ENCODE assay signal across 20 cellular contexts in genomic region chr15:73885954-73886700, GRCh38. TPM values are rescaled to one million over a fixed set of nuclear protein-coding genes. Genes with fewer than 3 reads are reported as not detected.
"Had no signal": no experiment of that assay in that cellular context is flagged by ENCODE, and none has a peak within 500 bp of the region (broad histone marks: within the 10 kb centered on the region; RNA-seq: fewer than 3 reads in every experiment).

No MANE protein-coding gene starts in this region.

- ATAC-seq: activated CD8-positive, alpha-beta T cell treated with anti-CD3 and anti-CD28 coated beads, Interleukin-2, amount 10 ng/mL, durations not matched to agents 7 days and 5 days had no signal

- H3K27ac ChIP-seq: breast epithelium, Peyer's patch had no signal

- H3K4me3 Mint-ChIP-seq: activated B cell treated with CpG ODN at 0.5 μM for 24 hours; activated CD8-positive, alpha-beta T cell treated with anti-CD3 and anti-CD28 coated beads, Interleukin-2, amount 10 ng/mL, durations not matched to agents 7 days and 5 days; activated naive CD4-positive, alpha-beta T cell treated with anti-CD3 and anti-CD28 coated beads, Interleukin-2, amount 50 U/mL, for 24 hours; central memory CD8-positive, alpha-beta T cell; T-helper 1 cell treated with Interleukin-12 subunit alpha and Interleukin-12 subunit beta and Interleukin-4 antibody, amounts not matched to agents 30 μg/mL and 1 μg/mL, for 36 hours had no signal

- H3K4me1 Mint-ChIP-seq: activated B cell treated with CpG ODN at 0.5 μM for 24 hours; activated naive CD4-positive, alpha-beta T cell treated with anti-CD3 and anti-CD28 coated beads, Interleukin-2, amount 50 U/mL, for 24 hours; central memory CD8-positive, alpha-beta T cell had no signal

- H3K9me3 ChIP-seq: breast epithelium, Peyer's patch had no signal

- H3K36me3 ChIP-seq: breast epithelium, Peyer's patch had no signal

- H3K36me3 Mint-ChIP-seq: activated naive CD4-positive, alpha-beta T cell treated with anti-CD3 and anti-CD28 coated beads, Interleukin-2, amount 50 U/mL, for 24 hours had no signal

- H3K4me1 ChIP-seq: breast epithelium, Peyer's patch had no signal

- H3K9me3 Mint-ChIP-seq: activated B cell treated with CpG ODN at 0.5 μM for 24 hours; activated naive CD4-positive, alpha-beta T cell treated with anti-CD3 and anti-CD28 coated beads, Interleukin-2, amount 50 U/mL, for 24 hours; central memory CD8-positive, alpha-beta T cell; T-helper 1 cell treated with Interleukin-12 subunit alpha and Interleukin-12 subunit beta and Interleukin-4 antibody, amounts not matched to agents 30 μg/mL and 1 μg/mL, for 36 hours had no signal

- H3K27me3 ChIP-seq: breast epithelium, Peyer's patch had no signal

- H3K27ac Mint-ChIP-seq: activated B cell treated with CpG ODN at 0.5 μM for 24 hours; activated CD8-positive, alpha-beta T cell treated with anti-CD3 and anti-CD28 coated beads, Interleukin-2, amount 10 ng/mL, durations not matched to agents 7 days and 5 days; activated naive CD4-positive, alpha-beta T cell treated with anti-CD3 and anti-CD28 coated beads, Interleukin-2, amount 50 U/mL, for 24 hours; T-helper 1 cell treated with Interleukin-12 subunit alpha and Interleukin-12 subunit beta and Interleukin-4 antibody, amounts not matched to agents 30 μg/mL and 1 μg/mL, for 36 hours had no signal

- H3K4me3 ChIP-seq: breast epithelium, Peyer's patch had no signal

- DNase-seq: activated B cell treated with CpG ODN at 0.5 μM for 24 hours; activated CD4-positive, alpha-beta T cell treated with anti-CD3 and anti-CD28 coated beads for 4 hours; activated CD4-positive, alpha-beta T cell treated with anti-CD3 and anti-CD28 coated beads, Interleukin-2, amount 50 U/mL, for 4 hours; activated CD8-positive, alpha-beta memory T cell treated with anti-CD3 and anti-CD28 coated beads, Interleukin-2, amount 50 U/mL, for 48 hours; activated CD8-positive, alpha-beta T cell treated with anti-CD3 and anti-CD28 coated beads, Interleukin-2, amount 10 ng/mL, durations not matched to agents 7 days and 5 days; activated T-cell treated with anti-CD3 and anti-CD28 coated beads, Interleukin-2, amount 50 U/mL, for 1 hour; aorta; MM.1S; NCI-H1105; NCI-H1436; NCI-H1694 treated with DMSO at 0.1 percent for 48 hours; NCI-H2029 treated with DMSO at 0.1 percent for 48 hours; NCI-H510A treated with DMSO at 0.1 percent for 48 hours; SHP77 treated with DMSO at 0.1 percent for 48 hours had no signal

RNA-seq across cellular contexts. Expression of gene TBC1D21, which starts 12.8 kb away (rescaled TPM):
- total RNA-seq: activated B cell treated with CpG ODN at 0.5 μM for 24 hours; activated CD8-positive, alpha-beta T cell treated with anti-CD3 and anti-CD28 coated beads, Interleukin-2, amount 10 ng/mL, durations not matched to agents 7 days and 5 days; aorta; breast epithelium; Peyer's patch; SK-MEL-5 had no signal
